In the genomic region with DNA sequence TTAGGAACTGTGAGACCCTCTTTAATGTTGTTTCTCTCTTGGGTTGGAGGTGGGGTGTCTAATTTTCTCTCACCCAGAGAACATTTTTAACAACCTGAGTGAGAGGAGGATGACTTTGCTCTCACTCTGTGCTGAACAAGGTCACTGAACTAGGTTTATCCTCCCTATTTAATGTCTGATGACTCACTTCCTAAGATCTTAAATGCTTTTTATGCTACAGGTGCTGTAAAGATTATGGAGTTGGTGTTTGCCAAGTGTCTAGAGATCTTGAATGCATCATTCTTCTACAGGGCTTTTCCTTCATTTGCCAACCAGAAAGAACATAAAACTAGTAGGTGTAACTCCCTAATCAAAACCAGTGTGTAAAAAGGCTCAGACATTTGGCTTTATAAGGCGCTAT, we compare ENCODE assay signal across 14 cellular contexts.
"Had no signal": no experiment of that assay in that cellular context is flagged by ENCODE, and none has a peak within 500 bp of the region (broad histone marks: within the 10 kb centered on the region; RNA-seq: fewer than 3 reads in every experiment).

No MANE protein-coding gene starts in this region.

- H3K27me3 Mint-ChIP-seq: dendritic cell treated with granulocyte-macrophage colony-stimulating factor and Interleukin-4, amounts not matched to agents 40 ng/mL and 50 ng/mL, for 4 days; naive thymus-derived CD8-positive, alpha-beta T cell; stimulated activated naive B cell treated with anti-CD40 and anti-IgM and Interleukin-4, amounts not matched to agents 10 μg/mL and 1 μg/mL and 100 μg/mL, for 72 hours had no signal

- H3K36me3 ChIP-seq: gastrocnemius medialis, heart left ventricle, neutrophil, thyroid gland had no signal

- H3K27ac Mint-ChIP-seq: activated T-helper 1 cell treated with anti-CD3 and anti-CD28 coated beads, Interleukin-12 subunit alpha, Interleukin-12 subunit beta, Interleukin-2, Interleukin-4 antibody, amounts not matched to agents 30 ng/mL and 10 ng/mL and 1 ng/mL, durations not matched to agents 14 hours and 24 hours and 36 hours; dendritic cell treated with granulocyte-macrophage colony-stimulating factor and Interleukin-4, amounts not matched to agents 40 ng/mL and 50 ng/mL, for 4 days; naive thymus-derived CD8-positive, alpha-beta T cell; stimulated activated naive B cell treated with anti-CD40 and anti-IgM and Interleukin-4, amounts not matched to agents 10 μg/mL and 1 μg/mL and 100 μg/mL, for 72 hours; T-helper 2 cell treated with Interferon-gamma antibody and Interleukin-4, amounts not matched to agents 5 μg/mL and 100 μg/mL, for 36 hours had no signal

- DNase-seq: activated naive CD4-positive, alpha-beta T cell treated with Interleukin-2 at 50 U/mL for 16 hours; anterior cingulate cortex; effector memory CD4-positive, alpha-beta T cell; gastrocnemius medialis; heart left ventricle; naive thymus-derived CD8-positive, alpha-beta T cell; stimulated activated CD4-positive, alpha-beta T cell treated with anti-CD3 and anti-CD28 coated beads, Interleukin-15, amount 100 ng/mL, for 24 hours; stimulated activated CD4-positive, alpha-beta T cell treated with anti-CD3 and anti-CD28 coated beads, Interleukin-4, amount 100 ng/mL, for 1 hour; stimulated activated naive B cell treated with anti-CD40 and anti-IgM and Interleukin-4, amounts not matched to agents 10 μg/mL and 1 μg/mL and 100 μg/mL, for 72 hours; thyroid gland had no signal

- H3K9me3 ChIP-seq: gastrocnemius medialis, heart left ventricle, neutrophil, thyroid gland had no signal

- H3K4me3 Mint-ChIP-seq: activated T-helper 1 cell treated with anti-CD3 and anti-CD28 coated beads, Interleukin-12 subunit alpha, Interleukin-12 subunit beta, Interleukin-2, Interleukin-4 antibody, amounts not matched to agents 30 ng/mL and 10 ng/mL and 1 ng/mL, durations not matched to agents 14 hours and 24 hours and 36 hours; dendritic cell treated with granulocyte-macrophage colony-stimulating factor and Interleukin-4, amounts not matched to agents 40 ng/mL and 50 ng/mL, for 4 days; naive thymus-derived CD8-positive, alpha-beta T cell; stimulated activated naive B cell treated with anti-CD40 and anti-IgM and Interleukin-4, amounts not matched to agents 10 μg/mL and 1 μg/mL and 100 μg/mL, for 72 hours; T-helper 2 cell treated with Interferon-gamma antibody and Interleukin-4, amounts not matched to agents 5 μg/mL and 100 μg/mL, for 36 hours had no signal

- H3K27me3 ChIP-seq: gastrocnemius medialis, heart left ventricle, neutrophil, thyroid gland had no signal

- H3K4me1 Mint-ChIP-seq: naive thymus-derived CD8-positive, alpha-beta T cell; stimulated activated naive B cell treated with anti-CD40 and anti-IgM and Interleukin-4, amounts not matched to agents 10 μg/mL and 1 μg/mL and 100 μg/mL, for 72 hours had no signal

- H3K36me3 Mint-ChIP-seq: naive thymus-derived CD8-positive, alpha-beta T cell; stimulated activated naive B cell treated with anti-CD40 and anti-IgM and Interleukin-4, amounts not matched to agents 10 μg/mL and 1 μg/mL and 100 μg/mL, for 72 hours had no signal

- H3K4me3 ChIP-seq: gastrocnemius medialis, heart left ventricle, thyroid gland had no signal

- H3K27ac ChIP-seq: gastrocnemius medialis, heart left ventricle, neutrophil, thyroid gland had no signal

- H3K9me3 Mint-ChIP-seq: activated T-helper 1 cell treated with anti-CD3 and anti-CD28 coated beads, Interleukin-12 subunit alpha, Interleukin-12 subunit beta, Interleukin-2, Interleukin-4 antibody, amounts not matched to agents 30 ng/mL and 10 ng/mL and 1 ng/mL, durations not matched to agents 14 hours and 24 hours and 36 hours; T-helper 2 cell treated with Interferon-gamma antibody and Interleukin-4, amounts not matched to agents 5 μg/mL and 100 μg/mL, for 36 hours had no signal
